ENCODE assay signal across 18 cellular contexts in genomic region chr13:105732946-105733529, GRCh38.
"Had no signal": no experiment of that assay in that cellular context is flagged by ENCODE, and none has a peak within 500 bp of the region (broad histone marks: within the 10 kb centered on the region; RNA-seq: fewer than 3 reads in every experiment).

No MANE protein-coding gene starts in this region.

- H3K27ac ChIP-seq: SJSA1, SK-N-MC had no signal

- H3K36me3 ChIP-seq: SJSA1 had no signal

- H3K4me3 ChIP-seq: SJSA1, SK-N-MC had no signal

- H3K4me1 ChIP-seq: SJSA1 had no signal

- DNase-seq: KBM-7, MV-4-11, NCI-H1048, NCI-H1105, NCI-H1417, NCI-H1436 treated with DMSO at 0.1 percent for 48 hours, NCI-H1694, NCI-H187 treated with DMSO at 0.1 percent for 48 hours, NCI-H2029 treated with DMSO at 0.1 percent for 48 hours, NCI-H226, NCI-H524, NCI-H526 treated with DMSO at 0.1 percent for 48 hours, NCI-H774, Right ventricle myocardium superior, RPMI8226, SIG-M5 had no signal
